In the genomic region with DNA sequence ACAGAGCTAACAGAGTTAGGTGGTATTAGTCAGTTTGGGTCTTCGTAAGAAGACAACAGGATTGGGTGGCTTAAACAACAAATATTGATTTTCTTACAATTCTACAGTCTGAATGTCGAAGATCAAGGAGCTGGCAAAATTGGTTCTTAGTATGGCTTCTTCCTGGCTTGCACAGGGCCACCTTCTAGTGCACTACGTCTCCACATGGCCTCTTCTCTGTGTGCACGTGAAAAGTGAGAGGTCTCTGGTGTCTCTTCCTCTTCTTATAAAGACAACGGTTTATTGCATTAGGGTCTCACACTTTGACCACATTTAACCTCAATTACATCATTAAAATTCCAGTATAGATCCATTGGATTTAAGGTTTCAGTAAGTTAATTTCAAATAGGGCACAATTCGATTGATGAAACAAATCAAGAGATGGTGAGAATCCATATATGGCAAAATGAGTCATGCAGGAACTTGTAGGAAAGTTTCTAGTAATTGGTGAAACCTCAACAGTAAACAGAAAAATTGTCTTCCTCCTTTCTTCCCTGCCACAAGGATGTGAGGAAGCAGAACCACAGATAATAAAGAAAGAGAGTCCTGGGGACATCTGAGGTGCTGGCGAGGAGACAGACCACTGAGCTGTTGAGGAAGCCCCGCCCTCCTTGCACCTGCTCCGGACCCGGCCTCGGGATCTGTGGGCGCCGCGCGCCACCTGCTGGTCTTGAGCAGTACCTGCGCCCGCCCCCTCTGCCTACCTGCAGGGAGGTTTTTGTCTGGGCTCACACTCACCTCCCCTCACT, we compare ENCODE assay signal across 8 cellular contexts.
A peak's percentile ranks its signal among the peaks of the same experiment; 100 is the strongest.
DNase-seq lines count a peak whose midpoint lies in the region; ATAC-seq and TF ChIP-seq lines count a peak whose summit lies in the region.

No MANE protein-coding gene starts in this region.

- H3K9me2 ChIP-seq in MM.1S (replicated peaks; ENCODE audit: insufficient read depth, low read length), result no peaks in the 10 kb centered on the region

- TF ChIP-seq CTCF in AG09309 (IDR thresholded peaks at IDR 0.05; ENCODE audit: control insufficient read depth, insufficient read depth, low read depth, low read length, missing control alignments), result peak; percentile 8
- TF ChIP-seq CTCF in MM.1S (IDR thresholded peaks at IDR 0.05; ENCODE audit: low read length), result peak; percentile 56
- peak; percentile 22 to 56 (median 41) for TF ChIP-seq CTCF in adrenal gland (IDR thresholded peaks at IDR 0.05)
- TF ChIP-seq CTCF in natural killer cell (IDR thresholded peaks at IDR 0.05), result peak; percentile 89
- peak; percentile 42 for TF ChIP-seq CTCF in type B pancreatic cell (conservative IDR thresholded peaks at IDR 0.05)

- intact Hi-C loops in adrenal gland (cut with DNase I), result no loop called here
- intact Hi-C loops in natural killer cell (cut with micrococcal nuclease), result no loop called here

- H3K27ac ChIP-seq in MM.1S (ENCODE audit: low read length) (peak overlapping the region; percentile 42; the same call in 1 of the 2 replicates), adrenal gland (no peak overlapping the region)

- H3K27ac Mint-ChIP-seq in T-helper 2 cell treated with Interferon-gamma antibody and Interleukin-4, amounts not matched to agents 5 μg/mL and 100 μg/mL, for 36 hours, result no peak overlapping the region
- H3K27ac Mint-ChIP-seq in natural killer cell (peak overlapping the region in 1 of 2 donors; percentile 56), type B pancreatic cell (no peak overlapping the region)

- H3K36me3 ChIP-seq in MM.1S (replicated peaks; ENCODE audit: insufficient read depth, low read length) (no peaks in the 10 kb centered on the region), adrenal gland (replicated peaks in 1 of 2) (no peaks in the 10 kb centered on the region)

- H3K27me3 Mint-ChIP-seq in T-helper 2 cell treated with Interferon-gamma antibody and Interleukin-4, amounts not matched to agents 5 μg/mL and 100 μg/mL, for 36 hours (ENCODE audit: low read depth), result peaks cover 20% of the 10 kb centered on the region
- H3K27me3 Mint-ChIP-seq in natural killer cell (ENCODE audit: low read depth in 2 of 2) (peaks cover 36 to 68% of the 10 kb centered on the region in 2 donors), type B pancreatic cell (no peaks in the 10 kb centered on the region)

- H3K79me2 ChIP-seq in MM.1S (ENCODE audit: low read length), result no peaks in the 10 kb centered on the region

- no peak for DNase-seq in AG09309 (ENCODE audit: low read depth)
- DNase-seq in MM.1S, result peak; percentile 76
- peak; percentile 72 for DNase-seq in T-helper 2 cell treated with Interferon-gamma antibody and Interleukin-4, amounts not matched to agents 5 μg/mL and 100 μg/mL, for 36 hours (ENCODE audit: low spot score)
- peak in 5 of 7 donors; percentile 29 to 65 (median 44) for DNase-seq in adrenal gland
- DNase-seq in natural killer cell, result peak; percentile 68
- no peak for DNase-seq in type B pancreatic cell (ENCODE audit: extremely low spot score, unreplicated experiment)
- DNase-seq in cerebellum (ENCODE audit: low spot score), result no peak

- TF ChIP-seq POLR2A in adrenal gland (IDR thresholded peaks at IDR 0.05), result no peak

- H3F3A ChIP-seq in MM.1S (ENCODE audit: insufficient read depth, low read length), result no peaks in the 10 kb centered on the region; the same call in 1 of the 2 replicates

- H3K9ac ChIP-seq in MM.1S (ENCODE audit: low read length), result no peak overlapping the region

- peaks cover 14% of the 10 kb centered on the region for H3K4me1 Mint-ChIP-seq in T-helper 2 cell treated with Interferon-gamma antibody and Interleukin-4, amounts not matched to agents 5 μg/mL and 100 μg/mL, for 36 hours (ENCODE audit: low read depth)
- peaks cover 13% of the 10 kb centered on the region in 2 donors for H3K4me1 Mint-ChIP-seq in natural killer cell
- no peaks in the 10 kb centered on the region for H3K4me1 Mint-ChIP-seq in type B pancreatic cell (ENCODE audit: unreplicated experiment)

- ATAC-seq in GM18907 (IDR thresholded peaks at IDR 0.05; ENCODE audit: unreplicated experiment) (peak; percentile 74), natural killer cell (peak; percentile 88 to 97 (median 95))

- H3K4me3 ChIP-seq in AG09309 (ENCODE audit: control insufficient read depth, low read depth, low read length), result no peak overlapping the region
- peak overlapping the region; percentile 50 for H3K4me3 ChIP-seq in MM.1S (ENCODE audit: low read length)
- no peak overlapping the region for H3K4me3 ChIP-seq in adrenal gland

- no peaks in the 10 kb centered on the region for H3K27me3 ChIP-seq in MM.1S (replicated peaks; ENCODE audit: insufficient read depth, low read length)
- H3K27me3 ChIP-seq in adrenal gland, result peaks cover 3% of the 10 kb centered on the region

- H4K20me1 ChIP-seq in MM.1S (ENCODE audit: insufficient read depth, low read length), result no peaks in the 10 kb centered on the region

- H3K4me2 ChIP-seq in MM.1S (ENCODE audit: low read depth, low read length), result peak overlapping the region; percentile 73; the same call in 1 of the 2 replicates

- 18 to 27% (median 23%) methylated on average over 15 to 17 of the region's 17 CpGs for WGBS in adrenal gland, 4 donors

- no peaks in the 10 kb centered on the region for H3K36me3 Mint-ChIP-seq in T-helper 2 cell treated with Interferon-gamma antibody and Interleukin-4, amounts not matched to agents 5 μg/mL and 100 μg/mL, for 36 hours (ENCODE audit: low read depth)
- no peaks in the 10 kb centered on the region for H3K36me3 Mint-ChIP-seq in natural killer cell
- H3K36me3 Mint-ChIP-seq in type B pancreatic cell, result no peaks in the 10 kb centered on the region

- peak overlapping the region; percentile 53 for H3K4me3 Mint-ChIP-seq in T-helper 2 cell treated with Interferon-gamma antibody and Interleukin-4, amounts not matched to agents 5 μg/mL and 100 μg/mL, for 36 hours
- H3K4me3 Mint-ChIP-seq in natural killer cell (peak overlapping the region; percentile 57), type B pancreatic cell (no peak overlapping the region)

- H3K4me1 ChIP-seq in MM.1S (ENCODE audit: low read length) (0 out of 2 replicates have a peak, but pooled peaks cover 11% of the 10 kb centered on the region), adrenal gland (replicated peaks in 1 of 2) (no peaks in the 10 kb centered on the region)

- H3K9me3 ChIP-seq in MM.1S (replicated peaks; ENCODE audit: insufficient read depth, low read length), result no peaks in the 10 kb centered on the region
- H3K9me3 ChIP-seq in adrenal gland (replicated peaks in 1 of 3), result no peaks in the 10 kb centered on the region

- no peaks in the 10 kb centered on the region for H3K9me3 Mint-ChIP-seq in T-helper 2 cell treated with Interferon-gamma antibody and Interleukin-4, amounts not matched to agents 5 μg/mL and 100 μg/mL, for 36 hours
- H3K9me3 Mint-ChIP-seq in natural killer cell (no peaks in the 10 kb centered on the region), type B pancreatic cell (peaks cover 14% of the 10 kb centered on the region)

- H2AFZ ChIP-seq in MM.1S (ENCODE audit: low read length), result peak overlapping the region; percentile 65; the same call in 1 of the 2 replicates

Comparison
In these comparisons a context has a peak if more than half of its experiments do, and no peak if none do; other contexts are left out.
1. DNase-seq: peak in MM.1S (single experiment), T-helper 2 cell treated with Interferon-gamma antibody and Interleukin-4, amounts not matched to agents 5 μg/mL and 100 μg/mL, for 36 hours (single experiment), adrenal gland (5 of 7) and natural killer cell (single experiment); none in AG09309 (single experiment), type B pancreatic cell (single experiment) and cerebellum (single experiment).
2. CTCF ChIP-seq: peak in every context shown above with its lines; median percentile 89 in natural killer cell; 56 in MM.1S; 42 in type B pancreatic cell; 41 in adrenal gland; 8 in AG09309.